12 cellular contexts compared by ENCODE assay signal in genomic region chr11:8717544-8717875, GRCh38. TPM values are rescaled to one million over a fixed set of nuclear protein-coding genes. Genes with fewer than 3 reads are reported as not detected.
A peak's percentile ranks its signal among the peaks of the same experiment; 100 is the strongest.
DNase-seq lines count a peak whose midpoint lies in the region; ATAC-seq and TF ChIP-seq lines count a peak whose summit lies in the region.
"Had no signal": no experiment of that assay in that cellular context is flagged by ENCODE, and none has a peak within 500 bp of the region (broad histone marks: within the 10 kb centered on the region; RNA-seq: fewer than 3 reads in every experiment).

No MANE protein-coding gene starts in this region.

- 0 out of 2 replicates have a peak, but pooled peaks cover 3% of the 10 kb centered on the region for H3K79me2 ChIP-seq in PC-9 (ENCODE audit: low read depth)

- ATAC-seq in gastrocnemius medialis (no peak), GM19395 (IDR thresholded peaks at IDR 0.05; ENCODE audit: unreplicated experiment) (no peak)
- ATAC-seq: activated CD8-positive, alpha-beta T cell treated with anti-CD3 and anti-CD28 coated beads for 36 hours had no signal

- H3K9me2 ChIP-seq in PC-9 (ENCODE audit: insufficient read depth) = no peaks in the 10 kb centered on the region

- CTCF ChIA-PET in PC-9 (lab: Charles Lee) = interaction anchor here (1.0 kb wide), 1 partner anchor 36 kb away, joined by 6 read pairs; no protein-coding TSS in a partner anchor

- POLR2A ChIA-PET in PC-9 (lab: Charles Lee; ENCODE audit: unreplicated experiment) = interaction anchor here (0.6 to 0.7 kb wide), 3 partner anchors 18 to 1117 kb away, joined by 4 to 7 read pairs (median 4); no protein-coding TSS in a partner anchor

- intact Hi-C loops in PC-9 (cut with micrococcal nuclease; ENCODE audit: unreplicated experiment) (no loop called here), gastrocnemius medialis (cut with DNase I; ENCODE audit: low total_unique reads) (loop anchor here (5.0 kb wide), 2 partner anchors 35 to 95 kb away; partner anchors contain the start of genes RPL27A and TRIM66)

- H3K27me3 ChIP-seq in PC-9 (ENCODE audit: insufficient read depth, low read depth) (no peaks in the 10 kb centered on the region), gastrocnemius medialis (no peaks in the 10 kb centered on the region)

- H4K20me1 ChIP-seq in PC-9 (ENCODE audit: insufficient read depth) = no peaks in the 10 kb centered on the region

- BruUV-seq in PC-9 (replicated peaks; lab: Mats Ljungman, UMichigan) = no TSS peak

- H3K36me3 ChIP-seq in PC-9 (ENCODE audit: low read depth) (no peaks in the 10 kb centered on the region), gastrocnemius medialis (peaks cover 0 to 1% of the 10 kb centered on the region in 2 donors)

- H3K9me3 ChIP-seq in PC-9 (ENCODE audit: insufficient read depth, low read depth) (no peaks in the 10 kb centered on the region), gastrocnemius medialis (no peaks in the 10 kb centered on the region)

- in situ Hi-C loops in gastrocnemius medialis (cut with MboI; ENCODE audit: low sequenced_read_pairs in 4 of 4) = no loop called here

- peaks cover 60% of the 10 kb centered on the region for H3K4me1 ChIP-seq in PC-9 (replicated peaks; ENCODE audit: insufficient read depth)
- H3K4me1 ChIP-seq in gastrocnemius medialis = peaks cover 68 to 69% of the 10 kb centered on the region in 2 donors

- peaks cover 45% of the 10 kb centered on the region for H3F3A ChIP-seq in PC-9 (ENCODE audit: insufficient read depth, low read depth)

- H3K4me3 ChIP-seq in AG10803 (ENCODE audit: low read length) (peak overlapping the region; percentile 4; the same call in 1 of the 2 replicates), PC-9 (peak overlapping the region; percentile 45; the same call in 1 of the 2 replicates), fibroblast of pulmonary artery (replicated peaks; ENCODE audit: low read depth, low read length) (peak overlapping the region; percentile 13), gastrocnemius medialis (no peak overlapping the region)

- H3K27ac ChIP-seq in PC-9 (peak overlapping the region; percentile 96), gastrocnemius medialis (peak overlapping the region; percentile 69 to 79 (median 76))

- peak overlapping the region; percentile 68 for H2AFZ ChIP-seq in PC-9

- peak overlapping the region; percentile 71 for H3K4me2 ChIP-seq in PC-9

- TF ChIP-seq POLR2A in gastrocnemius medialis (IDR thresholded peaks at IDR 0.05) = no peak

- DNase-seq in AG10803 (ENCODE audit: low read depth) (no peak), PC-9 (no peak), fibroblast of pulmonary artery (ENCODE audit: low read depth) (no peak), gastrocnemius medialis (no peak), NCI-H1930 (lab: John Stamatoyannopoulos, UW) (no peak), mesenteric fat pad (ENCODE audit: low spot score) (no peak), NCI-H2081 (lab: John Stamatoyannopoulos, UW) (no peak)
- DNase-seq: activated CD8-positive, alpha-beta T cell treated with anti-CD3 and anti-CD28 coated beads for 36 hours; NCI-H146; occipital lobe; SHP77 had no signal

- TF ChIP-seq CTCF in AG10803 (conservative IDR thresholded peaks at IDR 0.05; ENCODE audit: low read length) = no peak
- no peak for TF ChIP-seq CTCF in PC-9 (conservative IDR thresholded peaks at IDR 0.05)
- TF ChIP-seq CTCF in fibroblast of pulmonary artery (IDR thresholded peaks at IDR 0.05; ENCODE audit: low read length, missing control alignments) = no peak
- TF ChIP-seq CTCF in gastrocnemius medialis (IDR thresholded peaks at IDR 0.05 in 4 of 5, conservative IDR thresholded peaks at IDR 0.05 in 1 of 5) = no peak

RNA-seq across cellular contexts. Expression of gene RPL27A, which starts 34.9 kb away (rescaled TPM):
- total RNA-seq in PC-9 (2021) = 548 and 560 TPM in 2 replicates
- total RNA-seq in gastrocnemius medialis = 100 to 1,000 TPM; 598 to 693 (median 633) TPM
- total RNA-seq in mesenteric fat pad = 653 TPM

RNA-seq across cellular contexts. Expression of gene TRIM66, which starts 35.0 kb away (rescaled TPM):
- total RNA-seq in PC-9 (2021) (16.1 and 17.0 TPM in 2 replicates), gastrocnemius medialis (1 to 10 TPM in 2 of 4 donors, under 1 TPM in 2; 0.55 to 6.5 (median 1.1) TPM), mesenteric fat pad (7.8 TPM)

Comparison
In these comparisons a context has a peak if more than half of its experiments do, and no peak if none do; other contexts are left out.
1. H3K4me3 ChIP-seq: peak in AG10803 (single experiment), PC-9 (single experiment) and fibroblast of pulmonary artery (single experiment); none in gastrocnemius medialis (0 of 4).